ENCODE assay signal across 21 cellular contexts in genomic region chr1:81312272-81312754, GRCh38.
DNase-seq lines count a peak whose midpoint lies in the region; ATAC-seq and TF ChIP-seq lines count a peak whose summit lies in the region.
"Had no signal": no experiment of that assay in that cellular context is flagged by ENCODE, and none has a peak within 500 bp of the region (broad histone marks: within the 10 kb centered on the region; RNA-seq: fewer than 3 reads in every experiment).

No MANE protein-coding gene starts in this region.

- H3K4me1 ChIP-seq in H9 (ENCODE audit: insufficient read depth, low read length) (peaks cover 10% of the 10 kb centered on the region; the same call in 1 of the 2 replicates), ectodermal cell (ENCODE audit: control insufficient read depth, insufficient read depth, low read length) (peaks cover 50% of the 10 kb centered on the region), iPS-15b (ENCODE audit: control insufficient read depth, insufficient read depth, low read length) (peaks cover 66% of the 10 kb centered on the region)
- H3K4me1 ChIP-seq: Caco-2 had no signal

- H4K20me1 ChIP-seq in H9 (ENCODE audit: control insufficient read depth, insufficient read depth, insufficient read length) = no peaks in the 10 kb centered on the region

- peak overlapping the region; percentile 14 for H3K27ac ChIP-seq in H9 (ENCODE audit: insufficient read length, low read depth, low read length)
- peak overlapping the region; percentile 41 for H3K27ac ChIP-seq in ectodermal cell (ENCODE audit: insufficient read depth, low read depth, low read length, poor library complexity, severe bottlenecking)

- no peaks in the 10 kb centered on the region for H3K36me3 Mint-ChIP-seq in H9 (ENCODE audit: insufficient read depth in 1 of 3, low read depth in 3 of 3)
- no peaks in the 10 kb centered on the region for H3K36me3 Mint-ChIP-seq in neural crest cell (ENCODE audit: low read depth)
- H3K36me3 Mint-ChIP-seq: CD14-positive monocyte had no signal

- H3T11ph ChIP-seq in H9 (ENCODE audit: low read length) = no peak overlapping the region

- no peak overlapping the region for H2AFZ ChIP-seq in H9 (ENCODE audit: low read length)

- H3K4ac ChIP-seq in H9 (ENCODE audit: low read depth, low read length) = no peak overlapping the region

- no peak overlapping the region for H2BK120ac ChIP-seq in H9 (ENCODE audit: low read depth, low read length, poor library complexity, severe bottlenecking)

- H3K36me3 ChIP-seq in ectodermal cell (ENCODE audit: control insufficient read depth, insufficient read depth, low read length) = no peaks in the 10 kb centered on the region
- no peaks in the 10 kb centered on the region for H3K36me3 ChIP-seq in iPS-15b (ENCODE audit: control insufficient read depth, insufficient read depth, low read length)
- H3K36me3 ChIP-seq: MG63 had no signal

- no peak overlapping the region for H3K23ac ChIP-seq in H9 (ENCODE audit: insufficient read length, low read depth, low read length)

- peak overlapping the region; percentile 50 for H2BK20ac ChIP-seq in H9 (ENCODE audit: low read depth, low read length, poor library complexity, severe bottlenecking)

- H3K4me2 ChIP-seq in H9 (ENCODE audit: insufficient read depth, insufficient read length, low read length) = peak overlapping the region; percentile 80
- H3K4me2 ChIP-seq: SK-N-SH had no signal

- H4K8ac ChIP-seq in H9 (replicated peaks; ENCODE audit: insufficient read length, low read depth, low read length) = no peak overlapping the region

- TF ChIP-seq CTCF in H9 (conservative IDR thresholded peaks at IDR 0.05) = no peak
- TF ChIP-seq CTCF in neural crest cell (conservative IDR thresholded peaks at IDR 0.05) = no peak

- no peaks in the 10 kb centered on the region for H3K79me2 ChIP-seq in H9 (ENCODE audit: insufficient read depth, low read length)

- H3K23me2 ChIP-seq in H9 (ENCODE audit: insufficient read length, low read depth, low read length, poor library complexity, severe bottlenecking) = peaks cover 4% of the 10 kb centered on the region

- no peak overlapping the region for H3K56ac ChIP-seq in H9 (ENCODE audit: insufficient read length, low read depth, low read length)

- no peak overlapping the region for H2BK5ac ChIP-seq in H9 (ENCODE audit: insufficient read length, low read length)

- intact Hi-C loops in left colon (cut with DNase I, micrococcal nuclease) = no loop called here

- no CpG with 5 or more reads among the region's 8 CpGs for WGBS in H9 (ENCODE audit: extremely low coverage, insufficient read length, low lambda C conversion rate)
- 15 to 21% methylated on average over 8 of the region's 8 CpGs for WGBS in ectodermal cell, 2 experiments

- H2BK12ac ChIP-seq in H9 (ENCODE audit: insufficient read length, low read depth, low read length) = no peak overlapping the region

- peaks cover 94 to 96% of the 10 kb centered on the region in 2 experiments for H3K4me1 Mint-ChIP-seq in H9
- H3K4me1 Mint-ChIP-seq in neural crest cell = peaks cover 74% of the 10 kb centered on the region

- no peak overlapping the region for H2BK15ac ChIP-seq in H9 (ENCODE audit: low read depth, low read length)

- H3K18ac ChIP-seq in H9 (ENCODE audit: insufficient read length, low read depth, low read length) = no peak overlapping the region

- H3K4me3 Mint-ChIP-seq in H9 (peak overlapping the region; percentile 61 to 75), neural crest cell (peak overlapping the region; percentile 8)
- H3K4me3 Mint-ChIP-seq: CD14-positive monocyte had no signal

- H3K27me3 ChIP-seq in H9 (ENCODE audit: insufficient read depth, low read length) (no peaks in the 10 kb centered on the region), ectodermal cell (ENCODE audit: control insufficient read depth, insufficient read depth, low read length, poor library complexity, severe bottlenecking) (no peaks in the 10 kb centered on the region), iPS-15b (ENCODE audit: control insufficient read depth, insufficient read depth, low read length) (peaks cover 5% of the 10 kb centered on the region)

- H3K9me3 ChIP-seq in H9 (ENCODE audit: control insufficient read depth, low read depth, low read length) (no peaks in the 10 kb centered on the region), ectodermal cell (ENCODE audit: control insufficient read depth, low read length) (no peaks in the 10 kb centered on the region), iPS-15b (ENCODE audit: control insufficient read depth, insufficient read depth, low read length) (no peaks in the 10 kb centered on the region)
- H3K9me3 ChIP-seq: Caco-2, MG63, SK-N-SH had no signal

- no peak overlapping the region for H3K14ac ChIP-seq in H9 (ENCODE audit: insufficient read depth, low read length)

- no peak overlapping the region for H3K4me3 ChIP-seq in ectodermal cell (ENCODE audit: insufficient read depth, low read depth, low read length)
- peak overlapping the region; percentile 41 for H3K4me3 ChIP-seq in iPS-15b (ENCODE audit: low read depth, low read length)
- H3K4me3 ChIP-seq: MG63 had no signal

- H3K9ac ChIP-seq in H9 (ENCODE audit: extremely low read depth, insufficient read length, low read length) (no peak overlapping the region), iPS-15b (ENCODE audit: low read depth, low read length) (no peak overlapping the region)
- H3K9ac ChIP-seq: SK-N-SH had no signal

- no peak overlapping the region for H2AK5ac ChIP-seq in H9 (ENCODE audit: insufficient read length, low read length)

- H3K27ac Mint-ChIP-seq in H9 (peak overlapping the region; percentile 93 to 99 (median 97)), neural crest cell (ENCODE audit: unreplicated experiment) (peak overlapping the region; percentile 46)
- H3K27ac Mint-ChIP-seq: CD14-positive monocyte had no signal

- no peak for ATAC-seq in HG03442 (IDR thresholded peaks at IDR 0.05; ENCODE audit: unreplicated experiment)
- no peak for ATAC-seq in left colon

- H3K9me3 Mint-ChIP-seq in H9 = no peaks in the 10 kb centered on the region
- H3K9me3 Mint-ChIP-seq in neural crest cell = no peaks in the 10 kb centered on the region

- no peak overlapping the region for H4K5ac ChIP-seq in H9 (ENCODE audit: insufficient read length, low read depth, low read length)

- no peaks in the 10 kb centered on the region for H3K79me1 ChIP-seq in H9 (ENCODE audit: insufficient read depth, low read depth, low read length, poor library complexity, severe bottlenecking)

- H4K91ac ChIP-seq in H9 (ENCODE audit: insufficient read length, low read depth, low read length) = no peak overlapping the region

- H3K27me3 Mint-ChIP-seq in H9 (ENCODE audit: low read depth) (no peaks in the 10 kb centered on the region; the same call in 1 of the 2 replicates), neural crest cell (ENCODE audit: low read depth) (no peaks in the 10 kb centered on the region)

- DNase-seq in H9 = peak; percentile 57
- no peak for DNase-seq in neural crest cell (ENCODE audit: low read depth, low spot score)
- no peak for DNase-seq in activated T-cell treated with anti-CD3 and anti-CD28 coated beads, Interleukin-2, amount 50 U/mL, for 48 hours
- no peak for DNase-seq in NK-92 (lab: John Stamatoyannopoulos, UW; ENCODE audit: unreplicated experiment)
- DNase-seq in left colon = no peak
- DNase-seq: AML-193, Caco-2, DMS153, Karpas-422, MG63, NCI-H1092, NCI-H146, NCI-H2081 treated with DMSO at 0.1 percent for 48 hours, NCI-H2227 treated with DMSO at 0.1 percent for 48 hours, NCI-H524, SHP77, SK-N-SH had no signal
